In genomic region chr10:114684085-114684821, GRCh38 we compare ENCODE assay signal across 9 cellular contexts. TPM values are rescaled to one million over a fixed set of nuclear protein-coding genes. Genes with fewer than 3 reads are reported as not detected.
DNase-seq lines count a peak whose midpoint lies in the region; ATAC-seq and TF ChIP-seq lines count a peak whose summit lies in the region.
"Had no signal": no experiment of that assay in that cellular context is flagged by ENCODE, and none has a peak within 500 bp of the region (broad histone marks: within the 10 kb centered on the region; RNA-seq: fewer than 3 reads in every experiment).

No MANE protein-coding gene starts in this region.

- H3K4me3 Mint-ChIP-seq in activated naive CD4-positive, alpha-beta T cell treated with anti-CD3 and anti-CD28 coated beads for 36 hours: no peak overlapping the region
- H3K4me3 Mint-ChIP-seq: central memory CD8-positive, alpha-beta T cell had no signal

- H3K9me3 Mint-ChIP-seq in activated naive CD4-positive, alpha-beta T cell treated with anti-CD3 and anti-CD28 coated beads for 36 hours: no peaks in the 10 kb centered on the region
- H3K9me3 Mint-ChIP-seq: central memory CD8-positive, alpha-beta T cell had no signal

- TF ChIP-seq CTCF in BE2C (IDR thresholded peaks at IDR 0.05; ENCODE audit: low read depth, low read length): no peak
- TF ChIP-seq CTCF in ascending aorta (IDR thresholded peaks at IDR 0.05): no peak
- TF ChIP-seq CTCF in heart right ventricle (IDR thresholded peaks at IDR 0.05): no peak
- TF ChIP-seq CTCF in psoas muscle (IDR thresholded peaks at IDR 0.05): no peak

- no peaks in the 10 kb centered on the region for H3K27me3 ChIP-seq in BE2C
- H3K27me3 ChIP-seq in ascending aorta: no peaks in the 10 kb centered on the region
- no peaks in the 10 kb centered on the region for H3K27me3 ChIP-seq in heart right ventricle
- no peaks in the 10 kb centered on the region for H3K27me3 ChIP-seq in psoas muscle (ENCODE audit: insufficient read depth in 3 of 3, low read length in 2 of 3)

- ATAC-seq in heart right ventricle: peak; percentile 54 to 79 (median 66)
- ATAC-seq in psoas muscle: peak in 3 of 4 donors; percentile 18 to 45 (median 32)
- ATAC-seq in GM21529 (IDR thresholded peaks at IDR 0.05; ENCODE audit: unreplicated experiment): no peak
- ATAC-seq in HG02588 (IDR thresholded peaks at IDR 0.05; ENCODE audit: unreplicated experiment): no peak

- CTCF ChIA-PET in activated naive CD4-positive, alpha-beta T cell treated with anti-CD3 and anti-CD28 coated beads for 36 hours (lab: Charles Lee): no interaction called here

- DNase-seq in BE2C (peak; percentile 70), ascending aorta (ENCODE audit: low spot score in 2 of 2) (peak in 1 of 2 donors; percentile 67), heart right ventricle (peak; percentile 49 to 63), psoas muscle (peak; percentile 56 to 59)
- DNase-seq in activated naive CD4-positive, alpha-beta T cell (lab: John Stamatoyannopoulos, UW): no peak
- DNase-seq in activated naive CD4-positive, alpha-beta T cell treated with anti-CD3 and anti-CD28 coated beads for 36 hours: no peak

- no peaks in the 10 kb centered on the region for H3K36me3 Mint-ChIP-seq in activated naive CD4-positive, alpha-beta T cell treated with anti-CD3 and anti-CD28 coated beads for 36 hours (ENCODE audit: low read depth)

- no peaks in the 10 kb centered on the region for H3K4me1 Mint-ChIP-seq in activated naive CD4-positive, alpha-beta T cell treated with anti-CD3 and anti-CD28 coated beads for 36 hours (ENCODE audit: low read depth)
- H3K4me1 Mint-ChIP-seq: central memory CD8-positive, alpha-beta T cell had no signal

- H3K36me3 ChIP-seq in BE2C (no peaks in the 10 kb centered on the region), ascending aorta (no peaks in the 10 kb centered on the region), heart right ventricle (no peaks in the 10 kb centered on the region), psoas muscle (ENCODE audit: insufficient read depth in 1 of 2, low read depth in 1 of 2) (no peaks in the 10 kb centered on the region)

- H3K27ac ChIP-seq in ascending aorta (peak overlapping the region; percentile 64 to 76), heart right ventricle (peak overlapping the region; percentile 75 to 95 (median 87)), psoas muscle (peak overlapping the region; percentile 58)

- intact Hi-C loops in ascending aorta (cut with DNase I) (no loop called here), heart right ventricle (cut with DNase I) (loop anchor here in 6 of 10 donors (2.0 to 10.0 kb wide), 7 partner anchors 29 to 209 kb away; no protein-coding TSS in a partner anchor), psoas muscle (cut with DNase I) (no loop called here)
- intact Hi-C loops in activated naive CD4-positive, alpha-beta T cell treated with anti-CD3 and anti-CD28 coated beads for 36 hours (cut with micrococcal nuclease): no loop called here

- no peak overlapping the region for H3K27ac Mint-ChIP-seq in activated naive CD4-positive, alpha-beta T cell treated with anti-CD3 and anti-CD28 coated beads for 36 hours

- 14 to 16% methylated on average over 12 of the region's 12 CpGs for WGBS in heart right ventricle, 2 donors
- WGBS in psoas muscle, 3 donors: 29 to 32% (median 32%) methylated on average over 12 of the region's 12 CpGs

- H3K4me3 ChIP-seq in BE2C (ENCODE audit: low read depth, low read length) (peak overlapping the region; percentile 75), ascending aorta (peak overlapping the region in 1 of 2 donors; percentile 51), heart right ventricle (peak overlapping the region; percentile 15 to 62 (median 54)), psoas muscle (peak overlapping the region; percentile 57)

- H3K4me1 ChIP-seq in BE2C (peaks cover 40% of the 10 kb centered on the region), ascending aorta (peaks cover 0 to 19% of the 10 kb centered on the region in 2 donors), heart right ventricle (peaks cover 19 to 92% (median 60%) of the 10 kb centered on the region in 9 donors), psoas muscle (peaks cover 24% of the 10 kb centered on the region)

- H3K27me3 Mint-ChIP-seq in activated naive CD4-positive, alpha-beta T cell treated with anti-CD3 and anti-CD28 coated beads for 36 hours (ENCODE audit: low read depth): no peaks in the 10 kb centered on the region
- H3K27me3 Mint-ChIP-seq: central memory CD8-positive, alpha-beta T cell had no signal

- no peaks in the 10 kb centered on the region for H3K9me3 ChIP-seq in BE2C
- H3K9me3 ChIP-seq in ascending aorta: no peaks in the 10 kb centered on the region
- H3K9me3 ChIP-seq in heart right ventricle: no peaks in the 10 kb centered on the region
- no peaks in the 10 kb centered on the region for H3K9me3 ChIP-seq in psoas muscle

RNA-seq across cellular contexts. Expression of gene ABLIM1, which starts 26.2 kb away (rescaled TPM):
- polyA plus RNA-seq in BE2C (2012; ENCODE audit: insufficient read depth, insufficient read length, low read depth): 44.0 TPM
- total RNA-seq in ascending aorta (87.7 TPM), heart right ventricle (100 to 1,000 TPM; 522 to 816 (median 606) TPM), psoas muscle (100 to 1,000 TPM in 2 of 4 donors, 10 to 100 TPM in 2; 21.8 to 183 (median 66.8) TPM)
- polyA plus RNA-seq in heart right ventricle (100 to 1,000 TPM; 119 to 363 TPM), psoas muscle (10 to 100 TPM; 15.4 to 17.2 (median 16.5) TPM)
- 100 to 1,000 TPM; 157 to 159 TPM for total RNA-seq in activated naive CD4-positive, alpha-beta T cell treated with anti-CD3 and anti-CD28 coated beads for 36 hours

Comparison
In these comparisons a context has a peak if more than half of its experiments do, and no peak if none do; other contexts are left out.
1. DNase-seq: peak in BE2C (single experiment), heart right ventricle (2 of 2) and psoas muscle (2 of 2); none in activated naive CD4-positive, alpha-beta T cell (0 of 4) and activated naive CD4-positive, alpha-beta T cell treated with anti-CD3 and anti-CD28 coated beads for 36 hours (single experiment).
2. ATAC-seq: peak in heart right ventricle (8 of 8) and psoas muscle (3 of 4); none in GM21529 (single experiment) and HG02588 (single experiment).
3. intact Hi-C loops: an anchor here in heart right ventricle (2.0 to 10.0 kb wide); none called in ascending aorta, psoas muscle and activated naive CD4-positive, alpha-beta T cell treated with anti-CD3 and anti-CD28 coated beads for 36 hours.
4. Peak in every context shown above with its lines, with median percentiles within 50 percentile points of each other: H3K27ac ChIP-seq.